Comparison of ENCODE assay signal across 15 cellular contexts in the genomic region with DNA sequence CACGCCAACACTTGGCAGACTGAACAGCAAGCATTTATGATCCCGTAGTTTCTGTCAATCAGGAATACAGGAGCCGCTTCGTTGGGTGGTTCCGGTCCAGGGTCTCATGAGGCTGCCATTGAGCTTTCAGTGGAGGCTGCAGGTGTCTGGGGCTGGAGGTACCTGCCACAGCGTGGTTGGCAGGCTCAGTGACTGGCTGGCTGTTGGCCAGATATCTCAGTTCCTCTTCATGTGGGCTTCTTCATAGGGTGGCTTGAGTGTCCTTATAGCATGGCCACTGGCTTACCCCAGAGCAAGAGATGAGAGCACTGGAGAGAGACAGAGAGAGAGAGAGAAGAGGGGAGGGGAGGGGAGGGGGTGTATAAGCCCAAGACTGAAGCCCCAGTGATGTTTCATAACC. TPM values are rescaled to one million over a fixed set of nuclear protein-coding genes. Genes with fewer than 3 reads are reported as not detected.
A peak's percentile ranks its signal among the peaks of the same experiment; 100 is the strongest.
DNase-seq lines count a peak whose midpoint lies in the region; ATAC-seq, FAIRE-seq and TF ChIP-seq lines count a peak whose summit lies in the region.
"Had no signal": no experiment of that assay in that cellular context is flagged by ENCODE, and none has a peak within 500 bp of the region (broad histone marks: within the 10 kb centered on the region; RNA-seq: fewer than 3 reads in every experiment).

No MANE protein-coding gene starts in this region.

- no peaks in the 10 kb centered on the region for H3K9me1 ChIP-seq in K562 (ENCODE audit: control insufficient read depth, insufficient read depth, low read length)

- TF ChIP-seq CTCF in OCI-LY3 (IDR thresholded peaks at IDR 0.05; ENCODE audit: low read depth, low read length) (no peak), K562 (IDR thresholded peaks at IDR 0.05 in 2 of 3, conservative IDR thresholded peaks at IDR 0.05 in 1 of 3; ENCODE audit: insufficient read depth in 2 of 3, low read depth in 1 of 3, low read length in 3 of 3) (no peak)

- no peak for DNase-seq in activated naive CD4-positive, alpha-beta T cell treated with anti-CD3 and anti-CD28 coated beads, Interleukin-2, amount 50 U/mL, for 16 hours
- no peak for DNase-seq in K562 (ENCODE audit: extremely low read depth in 1 of 4, low spot score in 3 of 4)
- no peak for DNase-seq in stimulated activated naive B cell treated with anti-CD40 and anti-IgM and Interleukin-4, amounts not matched to agents 10 μg/mL and 1 μg/mL and 100 μg/mL, for 72 hours
- DNase-seq in stimulated activated naive CD4-positive, alpha-beta T cell (lab: John Stamatoyannopoulos, UW), result no peak
- no peak for DNase-seq in stimulated activated CD4-positive, alpha-beta T cell treated with anti-CD3 and anti-CD28 coated beads, Interleukin-4, amount 100 ng/mL, for 24 hours
- no peak for DNase-seq in superior temporal gyrus (ENCODE audit: extremely low spot score)
- DNase-seq: NCI-H2171; NCI-H82; right lobe of liver; stimulated activated CD4-positive, alpha-beta T cell treated with anti-CD3 and anti-CD28 coated beads, Interleukin-1b, Interleukin-23, amount 100 ng/mL, for 48 hours had no signal

- H3K27me3 ChIP-seq in OCI-LY3 (ENCODE audit: low read depth, low read length) (no peaks in the 10 kb centered on the region), K562 (ENCODE audit: control insufficient read depth in 2 of 2, insufficient read depth in 2 of 2, low read length in 2 of 2) (no peaks in the 10 kb centered on the region)
- H3K27me3 ChIP-seq: cardiac muscle cell, hepatocyte, right lobe of liver had no signal

- H3K79me2 ChIP-seq in OCI-LY3 (ENCODE audit: low read length) (peaks cover 100% of the 10 kb centered on the region), K562 (ENCODE audit: control insufficient read depth, insufficient read depth, low read length) (no peaks in the 10 kb centered on the region)
- H3K79me2 ChIP-seq: hepatocyte had no signal

- H3K27ac ChIP-seq in OCI-LY3 (ENCODE audit: low read length) (peak overlapping the region; percentile 29), K562 (ENCODE audit: extremely low read depth, low read depth, low read length) (no peak overlapping the region)
- H3K27ac ChIP-seq: cardiac muscle cell, hepatocyte, right lobe of liver had no signal

- WGBS in K562 (ENCODE audit: insufficient coverage, low coverage, missing lambda C conversion rate), result 90% methylated on average over 6 of the region's 6 CpGs

- CTCF ChIA-PET in K562 (lab: Yijun Ruan, JAX; ENCODE audit: low intra/inter-chr PET ratio), result no interaction called here

- no peak overlapping the region for H3K4me3 ChIP-seq in OCI-LY3 (ENCODE audit: low read length)
- H3K4me3 ChIP-seq in K562, result no peak overlapping the region
- H3K4me3 ChIP-seq: cardiac muscle cell, hepatocyte, right lobe of liver had no signal

- intact Hi-C loops in K562 (cut with micrococcal nuclease), result no loop called here

- no peak for TF ChIP-seq RAD21 in K562 (CRISPR knock-in tag; conservative IDR thresholded peaks at IDR 0.05 in 1 of 2, IDR thresholded peaks at IDR 0.05 in 1 of 2)

- H3K36me3 Mint-ChIP-seq in activated naive CD4-positive, alpha-beta T cell treated with anti-CD3 and anti-CD28 coated beads, Interleukin-2, amount 50 U/mL, for 24 hours, result peaks cover 11% of the 10 kb centered on the region
- peaks cover 43 to 54% of the 10 kb centered on the region in 2 donors for H3K36me3 Mint-ChIP-seq in stimulated activated naive B cell treated with anti-CD40 and anti-IgM and Interleukin-4, amounts not matched to agents 10 μg/mL and 1 μg/mL and 100 μg/mL, for 72 hours

- H3K36me3 ChIP-seq in OCI-LY3 (replicated peaks; ENCODE audit: low read depth, low read length), result peaks cover 17% of the 10 kb centered on the region
- H3K36me3 ChIP-seq in K562 (ENCODE audit: control insufficient read depth, insufficient read depth, low read length), result peaks cover 9% of the 10 kb centered on the region; the same call in 2 of the 3 replicates
- H3K36me3 ChIP-seq: cardiac muscle cell, right lobe of liver had no signal

- H3K9me3 ChIP-seq in OCI-LY3 (ENCODE audit: insufficient read depth, low read length) (no peaks in the 10 kb centered on the region), K562 (replicated peaks; ENCODE audit: control insufficient read depth, insufficient read depth, low read depth, low read length) (no peaks in the 10 kb centered on the region)
- H3K9me3 ChIP-seq: right lobe of liver had no signal

- H3K27ac Mint-ChIP-seq in activated naive CD4-positive, alpha-beta T cell treated with anti-CD3 and anti-CD28 coated beads, Interleukin-2, amount 50 U/mL, for 24 hours, result peak overlapping the region; percentile 84
- peak overlapping the region; percentile 87 for H3K27ac Mint-ChIP-seq in stimulated activated naive B cell treated with anti-CD40 and anti-IgM and Interleukin-4, amounts not matched to agents 10 μg/mL and 1 μg/mL and 100 μg/mL, for 72 hours

- in situ Hi-C loops in K562 (cut with MboI), result no loop called here

- no peak overlapping the region for H3K4me3 Mint-ChIP-seq in activated naive CD4-positive, alpha-beta T cell treated with anti-CD3 and anti-CD28 coated beads, Interleukin-2, amount 50 U/mL, for 24 hours
- peak overlapping the region in 1 of 2 donors; percentile 4 for H3K4me3 Mint-ChIP-seq in stimulated activated naive B cell treated with anti-CD40 and anti-IgM and Interleukin-4, amounts not matched to agents 10 μg/mL and 1 μg/mL and 100 μg/mL, for 72 hours

- no peak for TF ChIP-seq EP300 in K562 (IDR thresholded peaks at IDR 0.05; ENCODE audit: low read length)

- H3K27me3 Mint-ChIP-seq in activated naive CD4-positive, alpha-beta T cell treated with anti-CD3 and anti-CD28 coated beads, Interleukin-2, amount 50 U/mL, for 24 hours, result no peaks in the 10 kb centered on the region
- no peaks in the 10 kb centered on the region for H3K27me3 Mint-ChIP-seq in stimulated activated naive B cell treated with anti-CD40 and anti-IgM and Interleukin-4, amounts not matched to agents 10 μg/mL and 1 μg/mL and 100 μg/mL, for 72 hours

- 0 out of 2 replicates have a peak overlapping the region, but pooled peaks have one; percentile 1 for H3K4me2 ChIP-seq in OCI-LY3 (ENCODE audit: low read length)
- H3K4me2 ChIP-seq in K562 (ENCODE audit: insufficient read depth, low read length), result no peak overlapping the region
- H3K4me2 ChIP-seq: hepatocyte had no signal

- FAIRE-seq in K562 (lab: Jason Lieb, UNC), result no peak

- peaks cover 22% of the 10 kb centered on the region for H3K4me1 ChIP-seq in OCI-LY3 (ENCODE audit: low read length)
- peaks cover 0 to 15% of the 10 kb centered on the region in 2 experiments; a peak in 3 of 5 replicates for H3K4me1 ChIP-seq in K562 (replicated peaks in 1 of 2; ENCODE audit: control insufficient read depth in 2 of 2, insufficient read depth in 2 of 2, low read length in 2 of 2)
- H3K4me1 ChIP-seq: right lobe of liver had no signal

- H3K9me3 Mint-ChIP-seq in activated naive CD4-positive, alpha-beta T cell treated with anti-CD3 and anti-CD28 coated beads, Interleukin-2, amount 50 U/mL, for 24 hours, result no peaks in the 10 kb centered on the region
- H3K9me3 Mint-ChIP-seq in stimulated activated naive B cell treated with anti-CD40 and anti-IgM and Interleukin-4, amounts not matched to agents 10 μg/mL and 1 μg/mL and 100 μg/mL, for 72 hours, result peaks cover 0 to 7% of the 10 kb centered on the region in 2 donors

- POLR2A ChIA-PET in K562 (lab: Yijun Ruan, JAX), result no interaction called here

- H4K20me1 ChIP-seq in OCI-LY3 (ENCODE audit: insufficient read depth, low read length) (peaks cover 78% of the 10 kb centered on the region), K562 (replicated peaks; ENCODE audit: control insufficient read depth, insufficient read depth, low read length) (no peaks in the 10 kb centered on the region; the same call in none of the 2 replicates)

- H3K9ac ChIP-seq in OCI-LY3 (ENCODE audit: low read length) (no peak overlapping the region), K562 (ENCODE audit: insufficient read depth in 1 of 2, low read depth in 2 of 2, low read length in 2 of 2) (0 out of 4 replicates have a peak overlapping the region, but pooled peaks of 1 of the 2 experiments have one; percentile 63)

- ATAC-seq in K562, result no peak
- peak; percentile 83 to 91 for ATAC-seq in stimulated activated naive B cell treated with anti-CD40 and anti-IgM and Interleukin-4, amounts not matched to agents 10 μg/mL and 1 μg/mL and 100 μg/mL, for 72 hours (replicated peaks)
- ATAC-seq: right lobe of liver, Right ventricle myocardium inferior had no signal

- BruUV-seq in K562 (replicated peaks; lab: Mats Ljungman, UMichigan), result no TSS peak

- no peak for TF ChIP-seq POLR2A in K562 (conservative IDR thresholded peaks at IDR 0.05)

- H3K4me1 Mint-ChIP-seq in activated naive CD4-positive, alpha-beta T cell treated with anti-CD3 and anti-CD28 coated beads, Interleukin-2, amount 50 U/mL, for 24 hours, result peaks cover 65% of the 10 kb centered on the region
- peaks cover 52 to 86% of the 10 kb centered on the region in 2 donors for H3K4me1 Mint-ChIP-seq in stimulated activated naive B cell treated with anti-CD40 and anti-IgM and Interleukin-4, amounts not matched to agents 10 μg/mL and 1 μg/mL and 100 μg/mL, for 72 hours

- H2AFZ ChIP-seq in OCI-LY3 (ENCODE audit: low read depth, low read length) (no peak overlapping the region), K562 (ENCODE audit: low read depth, low read length) (no peak overlapping the region)
- H2AFZ ChIP-seq: hepatocyte had no signal

TF ChIP-seq in K562, 482 proteins besides CTCF, POLR2A, EP300 and RAD21:
- no peak for TF ChIP-seq ARNT (IDR thresholded peaks at IDR 0.05)
- 0 out of 2 replicates have a peak, but pooled peaks have one; percentile 13 for TF ChIP-seq NFIC (IDR thresholded peaks at IDR 0.05)

RNA-seq across cellular contexts. Expression of a gene that starts 29.3 kb away (rescaled TPM):
- total RNA-seq in K562 (2011; cell fraction: chromatin; rRNA removed; ENCODE audit: low replicate concordance), result 17.5 and 44.3 TPM in 2 replicates
- total RNA-seq in K562 (2011; cell fraction: nucleolus; rRNA removed), result 32.4 and 33.3 TPM in 2 replicates
- 16.6 and 20.1 TPM in 2 replicates for total RNA-seq in K562 (2011; cell fraction: nucleoplasm; rRNA removed)
- total RNA-seq in K562 (2014; rRNA removed), result 7.4 and 15.2 TPM in 2 replicates
- 4.4 and 5.1 TPM in 2 replicates for total RNA-seq in K562 (2014; rRNA removed; fragmentation: Illumina TruSeq; extraction: Trizol)
- total RNA-seq in K562 (2015; rRNA removed; fragmentation: Illumina TruSeq; extraction: Trizol), result 7.2 and 8.2 TPM in 2 replicates
- 19.5 and 20.8 TPM in 2 replicates for total RNA-seq in K562 (2021)
- polyA plus RNA-seq in K562 (2011; rRNA removed), result 5.6 and 14.8 TPM in 2 replicates
- 8.3 and 11.4 TPM in 2 replicates for polyA plus RNA-seq in K562 (2011; cell fraction: cytosol; rRNA removed)
- polyA plus RNA-seq in K562 (2011; cell fraction: nucleus; rRNA removed), result 24.4 and 38.0 TPM in 2 replicates
- 11.3 and 21.5 TPM in 2 replicates for polyA plus RNA-seq in K562 (2012)
- polyA plus RNA-seq in K562 (2014; fragmentation: Illumina TruSeq; extraction: Trizol), result 9.5 and 12.5 TPM in 2 replicates
- 1 to 10 TPM; 1.8 to 2.0 TPM for polyA plus RNA-seq in K562 (2014; fragmentation: Nextera tagmentation; extraction: Ambion mirVana)
- 10.8 and 11.1 TPM in 2 replicates for polyA plus RNA-seq in K562 (2014; rRNA removed)
- 5.2 and 8.9 TPM in 2 replicates for polyA minus RNA-seq in K562 (2011; rRNA and poly(A)+ RNA removed)
- 7.1 and 15.0 TPM in 2 replicates for polyA minus RNA-seq in K562 (2011; cell fraction: cytosol; rRNA and poly(A)+ RNA removed)
- 12.5 and 24.8 TPM in 2 replicates for polyA minus RNA-seq in K562 (2011; cell fraction: nucleus; rRNA and poly(A)+ RNA removed)
